ENCODE assay signal across 29 cellular contexts in genomic region chr2:240707791-240708190, GRCh38. TPM values are rescaled to one million over a fixed set of nuclear protein-coding genes. Genes with fewer than 3 reads are reported as not detected.
A peak's percentile ranks its signal among the peaks of the same experiment; 100 is the strongest.
DNase-seq lines count a peak whose midpoint lies in the region; ATAC-seq, FAIRE-seq and TF ChIP-seq lines count a peak whose summit lies in the region.
"Had no signal": no experiment of that assay in that cellular context is flagged by ENCODE, and none has a peak within 500 bp of the region (broad histone marks: within the 10 kb centered on the region; RNA-seq: fewer than 3 reads in every experiment).

No MANE protein-coding gene starts in this region.

- no peaks in the 10 kb centered on the region for H3K36me3 ChIP-seq in HepG2 (replicated peaks in 1 of 2; ENCODE audit: control insufficient read depth in 1 of 2, insufficient read depth in 2 of 2, low read length in 2 of 2)
- no peaks in the 10 kb centered on the region for H3K36me3 ChIP-seq in body of pancreas (replicated peaks in 1 of 2; ENCODE audit: insufficient read depth in 1 of 2, low read depth in 2 of 2)
- H3K36me3 ChIP-seq: BE2C; BLaER1 treated with 17β-estradiol and CSF1 and Interleukin-3, amounts not matched to agents 10 nM and 100 nM; HAP-1 had no signal

- TF ChIP-seq CTCF in glutamatergic neuron (IDR thresholded peaks at IDR 0.05; ENCODE audit: partially characterized antibody, unreplicated experiment) (no peak), HepG2 (CRISPR knock-in tag; IDR thresholded peaks at IDR 0.05) (no peak), body of pancreas (IDR thresholded peaks at IDR 0.05) (no peak)

- H3K27ac ChIP-seq in HepG2 (ENCODE audit: extremely low read length, insufficient read depth, low read length): no peak overlapping the region
- H3K27ac ChIP-seq in body of pancreas: no peak overlapping the region
- H3K27ac ChIP-seq: A549; BLaER1 treated with 17β-estradiol and CSF1 and Interleukin-3, amounts not matched to agents 10 nM and 100 nM had no signal

- no peak overlapping the region for H3K4me3 Mint-ChIP-seq in T-helper 1 cell treated with Interleukin-12 subunit alpha and Interleukin-12 subunit beta and Interleukin-4 antibody, amounts not matched to agents 30 μg/mL and 1 μg/mL, for 36 hours
- H3K4me3 Mint-ChIP-seq in glutamatergic neuron (ENCODE audit: unreplicated experiment): no peak overlapping the region
- H3K4me3 Mint-ChIP-seq: CD14-positive monocyte; CD4-positive, alpha-beta T cell; CD8-positive, alpha-beta memory T cell; HFFc6 had no signal

- H3K4me2 ChIP-seq in HepG2 (ENCODE audit: low read depth, low read length): no peak overlapping the region
- H3K4me2 ChIP-seq: A549; BLaER1 treated with 17β-estradiol and CSF1 and Interleukin-3, amounts not matched to agents 10 nM and 100 nM had no signal

- no peak overlapping the region for H3K9ac ChIP-seq in HepG2 (ENCODE audit: insufficient read depth, low read depth, low read length)
- H3K9ac ChIP-seq: BLaER1 treated with 17β-estradiol and CSF1 and Interleukin-3, amounts not matched to agents 10 nM and 100 nM had no signal

- H3K79me2 ChIP-seq in HepG2 (ENCODE audit: insufficient read depth, low read length): no peaks in the 10 kb centered on the region

- no peak for TF ChIP-seq RAD21 in HepG2 (CRISPR knock-in tag; IDR thresholded peaks at IDR 0.05)

- H3K9me3 Mint-ChIP-seq in T-helper 1 cell treated with Interleukin-12 subunit alpha and Interleukin-12 subunit beta and Interleukin-4 antibody, amounts not matched to agents 30 μg/mL and 1 μg/mL, for 36 hours: no peaks in the 10 kb centered on the region
- H3K9me3 Mint-ChIP-seq in glutamatergic neuron (ENCODE audit: unreplicated experiment): peaks cover 8% of the 10 kb centered on the region
- H3K9me3 Mint-ChIP-seq: CD14-positive monocyte; CD4-positive, alpha-beta T cell; CD8-positive, alpha-beta memory T cell; HFFc6 had no signal

- intact Hi-C loops in HepG2 (cut with micrococcal nuclease; ENCODE audit: unreplicated experiment): no loop called here
- intact Hi-C loops in body of pancreas (cut with DNase I): no loop called here

- H3K4me3 ChIP-seq in HepG2 (replicated peaks in 1 of 3; ENCODE audit: insufficient read depth in 1 of 3, low read depth in 2 of 3, low read length in 3 of 3) (no peak overlapping the region), body of pancreas (no peak overlapping the region)
- H3K4me3 ChIP-seq: A549; BLaER1 treated with 17β-estradiol and CSF1 and Interleukin-3, amounts not matched to agents 10 nM and 100 nM; HAP-1 had no signal

- peaks cover 11% of the 10 kb centered on the region for H3K4me1 Mint-ChIP-seq in T-helper 1 cell treated with Interleukin-12 subunit alpha and Interleukin-12 subunit beta and Interleukin-4 antibody, amounts not matched to agents 30 μg/mL and 1 μg/mL, for 36 hours (ENCODE audit: low read depth)
- peaks cover 9% of the 10 kb centered on the region for H3K4me1 Mint-ChIP-seq in glutamatergic neuron (ENCODE audit: low read depth, unreplicated experiment)

- H4K20me1 ChIP-seq in HepG2 (ENCODE audit: insufficient read depth, low read length): no peaks in the 10 kb centered on the region
- H4K20me1 ChIP-seq: BLaER1 treated with 17β-estradiol and CSF1 and Interleukin-3, amounts not matched to agents 10 nM and 100 nM had no signal

- CTCF ChIA-PET in HepG2 (lab: Yijun Ruan, JAX; ENCODE audit: low intra/inter-chr PET ratio, low total read pairs): no interaction called here

- no peak for DNase-seq in T-helper 1 cell
- peak; percentile 53 for DNase-seq in NCI-H69 (lab: John Stamatoyannopoulos, UW)
- peak; percentile 4 for DNase-seq in glutamatergic neuron
- DNase-seq in HepG2 (ENCODE audit: low spot score): no peak
- no peak for DNase-seq in body of pancreas
- no peak for DNase-seq in NCI-H345 (lab: John Stamatoyannopoulos, UW)
- DNase-seq in DMS114 treated with DMSO at 0.1 percent for 48 hours (lab: John Stamatoyannopoulos, UW; ENCODE audit: unreplicated experiment): no peak
- DNase-seq: 8988T; ACHN; AML-193; BE2C; CD4-positive, alpha-beta T cell; CD8-positive, alpha-beta memory T cell; DMS 273 treated with DMSO at 0.1 percent for 48 hours; DMS53; DMS79 treated with DMSO at 0.1 percent for 48 hours; GF-D8; GOT3; HFFc6 had no signal

- H3K36me3 Mint-ChIP-seq in T-helper 1 cell treated with Interleukin-12 subunit alpha and Interleukin-12 subunit beta and Interleukin-4 antibody, amounts not matched to agents 30 μg/mL and 1 μg/mL, for 36 hours (ENCODE audit: low read depth): no peaks in the 10 kb centered on the region
- H3K36me3 Mint-ChIP-seq in glutamatergic neuron (ENCODE audit: unreplicated experiment): no peaks in the 10 kb centered on the region
- H3K36me3 Mint-ChIP-seq: CD14-positive monocyte; CD8-positive, alpha-beta memory T cell had no signal

- in situ Hi-C loops in HepG2 (cut with HindIII; ENCODE audit: extremely low pct_ligation_motif_present, low pct_unique_long_range_greater_than_20kb): loop anchor here (10.0 kb wide), 1 partner anchor 183 kb away; no protein-coding TSS in a partner anchor

- no peak for FAIRE-seq in HepG2 (lab: Jason Lieb, UNC)
- FAIRE-seq: A549, D721Med, GM12892, H54 had no signal

- H2AFZ ChIP-seq in HepG2 (ENCODE audit: low read length): no peak overlapping the region

- POLR2A ChIA-PET in HepG2 (lab: Yijun Ruan, JAX): no interaction called here

- H3K27me3 ChIP-seq in HepG2 (ENCODE audit: control insufficient read depth in 1 of 2, insufficient read depth in 2 of 2, low read length in 2 of 2) (peaks cover 34 to 87% of the 10 kb centered on the region in 2 experiments), body of pancreas (no peaks in the 10 kb centered on the region)
- H3K27me3 ChIP-seq: BE2C had no signal

- H3K9me3 ChIP-seq in HepG2 (ENCODE audit: low read length): no peaks in the 10 kb centered on the region
- H3K9me3 ChIP-seq in body of pancreas: no peaks in the 10 kb centered on the region
- H3K9me3 ChIP-seq: A549; BE2C; BLaER1 treated with 17β-estradiol and CSF1 and Interleukin-3, amounts not matched to agents 10 nM and 100 nM; HAP-1 had no signal

- H3K27me3 Mint-ChIP-seq in T-helper 1 cell treated with Interleukin-12 subunit alpha and Interleukin-12 subunit beta and Interleukin-4 antibody, amounts not matched to agents 30 μg/mL and 1 μg/mL, for 36 hours (ENCODE audit: low read depth): peaks cover 38% of the 10 kb centered on the region
- peaks cover 3% of the 10 kb centered on the region for H3K27me3 Mint-ChIP-seq in glutamatergic neuron (ENCODE audit: unreplicated experiment)

- TF ChIP-seq EP300 in HepG2 (IDR thresholded peaks at IDR 0.05; ENCODE audit: low read depth in 2 of 2, low read length in 2 of 2) (no peak), HepG2 (CRISPR knock-in tag; IDR thresholded peaks at IDR 0.05; ENCODE audit: borderline replicate concordance) (no peak)

- H3K4me1 ChIP-seq in HepG2 (ENCODE audit: insufficient read depth, low read length) (no peaks in the 10 kb centered on the region), body of pancreas (peaks cover 8% of the 10 kb centered on the region)
- H3K4me1 ChIP-seq: A549, BE2C, HAP-1 had no signal

- TF ChIP-seq POLR2A in HepG2 (IDR thresholded peaks at IDR 0.05; ENCODE audit: insufficient read depth in 1 of 2, low read depth in 2 of 2, low read length in 2 of 2): no peak
- TF ChIP-seq POLR2A in body of pancreas (IDR thresholded peaks at IDR 0.05): no peak

- ATAC-seq in HepG2 (no peak), body of pancreas (no peak)
- ATAC-seq: A549 had no signal

- WGBS in HepG2 (ENCODE audit: low lambda C conversion rate): 47% methylated on average over 11 of the region's 11 CpGs
- whole genome bisulfite sequencing in body of pancreas, 2 donors: 72% methylated on average over 11 of the region's 11 CpGs

- H3K27ac Mint-ChIP-seq in T-helper 1 cell treated with Interleukin-12 subunit alpha and Interleukin-12 subunit beta and Interleukin-4 antibody, amounts not matched to agents 30 μg/mL and 1 μg/mL, for 36 hours: peak overlapping the region; percentile 21
- no peak overlapping the region for H3K27ac Mint-ChIP-seq in glutamatergic neuron (ENCODE audit: unreplicated experiment)
- H3K27ac Mint-ChIP-seq: CD4-positive, alpha-beta T cell; CD8-positive, alpha-beta memory T cell; HFFc6 had no signal

- BruUV-seq in HepG2 (replicated peaks; lab: Mats Ljungman, UMichigan): no TSS peak

RNA-seq across cellular contexts. Expression of gene AQP12A, which starts 16.1 kb away (rescaled TPM):
- total RNA-seq in glutamatergic neuron (ENCODE audit: unreplicated experiment): not detected
- total RNA-seq in HepG2 (2016; rRNA removed; fragmentation: Illumina TruSeq; extraction: Trizol): not detected in 2 replicates
- not detected in 2 replicates for total RNA-seq in HepG2 (2016; cell fraction: cytosol; rRNA removed; fragmentation: Illumina TruSeq; extraction: Trizol; ENCODE audit: low read depth)
- total RNA-seq in HepG2 (2016; cell fraction: insoluble cytoplasmic fraction; rRNA removed; fragmentation: Illumina TruSeq; extraction: Trizol): not detected in 2 replicates
- not detected in 2 replicates for total RNA-seq in HepG2 (2016; cell fraction: membrane; rRNA removed; fragmentation: Illumina TruSeq; extraction: Trizol)
- total RNA-seq in HepG2 (2016; cell fraction: nucleus; rRNA removed; fragmentation: Illumina TruSeq; extraction: Trizol): not detected in 2 replicates
- polyA plus RNA-seq in HepG2 (2011; rRNA removed): 0.20 TPM in 1 of 2 replicates, not detected in the other
- not detected in 2 replicates for polyA plus RNA-seq in HepG2 (2011; cell fraction: cytosol; rRNA removed)
- polyA plus RNA-seq in HepG2 (2011; cell fraction: nucleus; rRNA removed): not detected in 2 replicates
- polyA plus RNA-seq in HepG2 (2012): not detected in 2 replicates
- polyA plus RNA-seq in HepG2 (2016; cell fraction: cytosol; fragmentation: Illumina TruSeq; extraction: Trizol; ENCODE audit: low read depth): not detected in 2 replicates
- not detected in 2 replicates for polyA plus RNA-seq in HepG2 (2016; cell fraction: insoluble cytoplasmic fraction; fragmentation: Illumina TruSeq; extraction: Trizol; ENCODE audit: low read depth)
- not detected in 2 replicates for polyA plus RNA-seq in HepG2 (2016; cell fraction: membrane; fragmentation: Illumina TruSeq; extraction: Trizol; ENCODE audit: low read depth)
- not detected in 2 replicates for polyA plus RNA-seq in HepG2 (2016; cell fraction: nucleus; fragmentation: Illumina TruSeq; extraction: Trizol; ENCODE audit: insufficient read depth, low read depth)
- 0.30 TPM in 1 of 2 replicates, not detected in the other for polyA minus RNA-seq in HepG2 (2011; rRNA and poly(A)+ RNA removed; ENCODE audit: low replicate concordance)
- not detected in 2 replicates for polyA minus RNA-seq in HepG2 (2011; cell fraction: cytosol; rRNA and poly(A)+ RNA removed)
- not detected in 2 replicates for polyA minus RNA-seq in HepG2 (2011; cell fraction: nucleus; rRNA and poly(A)+ RNA removed)
- 100 to 1,000 TPM in 1 of 2 donors, 10 to 100 TPM in 1; 29.6 to 130 TPM for total RNA-seq in body of pancreas
- total RNA-seq: CD4-positive, alpha-beta T cell; CD8-positive, alpha-beta memory T cell; Daoy; G401; HFFc6 had no signal
- polyA plus RNA-seq: A549; CD14-positive monocyte; CD8-positive, alpha-beta memory T cell had no signal

RNA-seq across cellular contexts. Expression of gene AQP12B, which starts 25.1 kb away (rescaled TPM):
- total RNA-seq in glutamatergic neuron (ENCODE audit: unreplicated experiment) (not detected), HepG2 (2016; rRNA removed; fragmentation: Illumina TruSeq; extraction: Trizol) (not detected in 2 replicates), body of pancreas (100 to 1,000 TPM; 328 to 392 TPM)
- total RNA-seq in HepG2 (2016; cell fraction: cytosol; rRNA removed; fragmentation: Illumina TruSeq; extraction: Trizol; ENCODE audit: low read depth): not detected in 2 replicates
- not detected in 2 replicates for total RNA-seq in HepG2 (2016; cell fraction: insoluble cytoplasmic fraction; rRNA removed; fragmentation: Illumina TruSeq; extraction: Trizol)
- total RNA-seq in HepG2 (2016; cell fraction: membrane; rRNA removed; fragmentation: Illumina TruSeq; extraction: Trizol): not detected in 2 replicates
- 0.13 TPM in 1 of 2 replicates, not detected in the other for total RNA-seq in HepG2 (2016; cell fraction: nucleus; rRNA removed; fragmentation: Illumina TruSeq; extraction: Trizol)
- not detected in 2 replicates for polyA plus RNA-seq in HepG2 (2011; rRNA removed)
- polyA plus RNA-seq in HepG2 (2011; cell fraction: cytosol; rRNA removed): not detected in 2 replicates
- polyA plus RNA-seq in HepG2 (2011; cell fraction: nucleus; rRNA removed): 0.09 and 0.10 TPM in 2 replicates
- not detected in 2 replicates for polyA plus RNA-seq in HepG2 (2012)
- polyA plus RNA-seq in HepG2 (2016; cell fraction: cytosol; fragmentation: Illumina TruSeq; extraction: Trizol; ENCODE audit: low read depth): not detected in 2 replicates
- not detected in 2 replicates for polyA plus RNA-seq in HepG2 (2016; cell fraction: insoluble cytoplasmic fraction; fragmentation: Illumina TruSeq; extraction: Trizol; ENCODE audit: low read depth)
- polyA plus RNA-seq in HepG2 (2016; cell fraction: membrane; fragmentation: Illumina TruSeq; extraction: Trizol; ENCODE audit: low read depth): not detected in 2 replicates
- not detected in 2 replicates for polyA plus RNA-seq in HepG2 (2016; cell fraction: nucleus; fragmentation: Illumina TruSeq; extraction: Trizol; ENCODE audit: insufficient read depth, low read depth)
- polyA minus RNA-seq in HepG2 (2011; rRNA and poly(A)+ RNA removed; ENCODE audit: low replicate concordance): 0.10 TPM in 1 of 2 replicates, not detected in the other
- polyA minus RNA-seq in HepG2 (2011; cell fraction: cytosol; rRNA and poly(A)+ RNA removed): not detected in 2 replicates
- not detected in 2 replicates for polyA minus RNA-seq in HepG2 (2011; cell fraction: nucleus; rRNA and poly(A)+ RNA removed)
- total RNA-seq: CD4-positive, alpha-beta T cell; CD8-positive, alpha-beta memory T cell; Daoy; G401; HFFc6 had no signal
- polyA plus RNA-seq: A549; CD14-positive monocyte; CD8-positive, alpha-beta memory T cell had no signal

Comparison
In these comparisons a context has a peak if more than half of its experiments do, and no peak if none do; other contexts are left out.
1. DNase-seq: peak in NCI-H69 (single experiment) and glutamatergic neuron (single experiment); none in T-helper 1 cell (0 of 5), HepG2 (single experiment), body of pancreas (0 of 4), NCI-H345 (single experiment) and DMS114 treated with DMSO at 0.1 percent for 48 hours (single experiment).
2. RNA of gene AQP12A, which starts 16.1 kb away (total RNA-seq): 29.6 to 130 TPM in body of pancreas; not detected in HepG2 and not detected in glutamatergic neuron (single experiment); every median in the first group is over 10 times any median in the second.
3. RNA of gene AQP12B, which starts 25.1 kb away (total RNA-seq): 328 to 392 TPM in body of pancreas; not detected in glutamatergic neuron (single experiment) and 0.13 TPM in HepG2; every median in the first group is over 100 times any median in the second.